ENCODE assay signal across 28 cellular contexts in genomic region chr17:58308985-58309917, GRCh38. TPM values are rescaled to one million over a fixed set of nuclear protein-coding genes. Genes with fewer than 3 reads are reported as not detected.
DNase-seq lines count a peak whose midpoint lies in the region; ATAC-seq and TF ChIP-seq lines count a peak whose summit lies in the region.
"Had no signal": no experiment of that assay in that cellular context is flagged by ENCODE, and none has a peak within 500 bp of the region (broad histone marks: within the 10 kb centered on the region; RNA-seq: fewer than 3 reads in every experiment).

No MANE protein-coding gene starts in this region.

- no peaks in the 10 kb centered on the region for H3K27me3 ChIP-seq in lung (ENCODE audit: control insufficient read depth, insufficient read depth)
- H3K27me3 ChIP-seq: cardiac muscle cell, dorsolateral prefrontal cortex had no signal

- WGBS in lung, 2 donors: 73 to 81% methylated on average over 21 of the region's 21 CpGs

- H3K27ac ChIP-seq in lung (ENCODE audit: low read depth in 1 of 2, low read length in 1 of 2): no peak overlapping the region
- H3K27ac ChIP-seq in RWPE1: no peak overlapping the region
- H3K27ac ChIP-seq: cardiac muscle cell, psoas muscle, thoracic aorta had no signal

- ATAC-seq in left cardiac atrium (no peak), Right ventricle myocardium superior (ENCODE audit: poor library complexity) (no peak), lung (ENCODE audit: insufficient read depth, low FRiP score) (no peak), HG03565 (IDR thresholded peaks at IDR 0.05; ENCODE audit: unreplicated experiment) (no peak)
- ATAC-seq: psoas muscle; stimulated activated memory B cell treated with anti-CD40 and anti-IgM and Interleukin-4, amounts not matched to agents 10 μg/mL and 1 μg/mL and 100 μg/mL, for 72 hours; T-cell had no signal

- H3K4me1 ChIP-seq in lung (ENCODE audit: control insufficient read depth in 2 of 2, insufficient read depth in 2 of 2, low read length in 2 of 2): no peaks in the 10 kb centered on the region
- H3K4me1 ChIP-seq: psoas muscle had no signal

- no peaks in the 10 kb centered on the region for H3K9me3 ChIP-seq in lung (ENCODE audit: control insufficient read depth in 2 of 2, insufficient read depth in 1 of 2, low read length in 1 of 2)
- H3K9me3 ChIP-seq: psoas muscle, thoracic aorta had no signal

- intact Hi-C loops in left cardiac atrium (cut with DNase I): no loop called here
- intact Hi-C loops in Right ventricle myocardium superior (cut with DNase I): no loop called here

- CTCF ChIA-PET in RWPE1 (lab: Yijun Ruan, JAX): interaction anchor here (0.5 to 0.6 kb wide), 3 partner anchors 80 to 156 kb away, joined by 3 read pairs; no protein-coding TSS in a partner anchor

- no peak overlapping the region for H3K4me3 ChIP-seq in lung
- H3K4me3 ChIP-seq: cardiac muscle cell, dorsolateral prefrontal cortex, psoas muscle, thoracic aorta had no signal

- peak; percentile 2 for DNase-seq in left cardiac atrium
- DNase-seq in Right ventricle myocardium superior: no peak
- DNase-seq in activated CD8-positive, alpha-beta memory T cell treated with anti-CD3 and anti-CD28 coated beads, Interleukin-2, amount 50 U/mL, for 48 hours: peak; percentile 43
- peak; percentile 23 for DNase-seq in lung (ENCODE audit: low spot score)
- DNase-seq in NK-92 treated with Interleukin-12 subunit alpha and Interleukin-12 subunit beta, amount 100 ng/mL, for 24 hours (lab: John Stamatoyannopoulos, UW): no peak
- no peak for DNase-seq in GM19240 (ENCODE audit: insufficient read length, low spot score)
- no peak for DNase-seq in RWPE1 (ENCODE audit: low spot score)
- DNase-seq: activated CD4-positive, alpha-beta T cell treated with anti-CD3 and anti-CD28 coated beads for 4 hours; amygdala; CD4-positive, CD25-positive, alpha-beta regulatory T cell; HFFc6; left ventricle myocardium superior; MV-4-11; NCI-H187 treated with DMSO at 0.1 percent for 48 hours; NCI-H774; psoas muscle; SHP77 treated with DMSO at 0.1 percent for 48 hours; small intestine; stimulated activated CD4-positive, alpha-beta T cell treated with anti-CD3 and anti-CD28 coated beads, Interleukin-2, amount 100 ng/mL, for 24 hours had no signal

- no peaks in the 10 kb centered on the region for H3K36me3 ChIP-seq in lung (ENCODE audit: control insufficient read depth in 2 of 2, insufficient read depth in 2 of 2, low read length in 2 of 2)
- H3K36me3 ChIP-seq: cardiac muscle cell had no signal

- POLR2A ChIA-PET in RWPE1 (lab: Yijun Ruan, JAX; ENCODE audit: low non-redundant PET): no interaction called here

- TF ChIP-seq CTCF in lung (IDR thresholded peaks at IDR 0.05; ENCODE audit: control extremely low read depth, extremely low read depth) (no peak), RWPE1 (conservative IDR thresholded peaks at IDR 0.05; ENCODE audit: low read depth) (no peak)

RNA-seq across cellular contexts. Expression of gene TSPOAP1, which starts 19.3 kb away (rescaled TPM):
- 1 to 10 TPM; 8.8 to 9.0 TPM for total RNA-seq in left cardiac atrium
- total RNA-seq in Right ventricle myocardium superior: 13.6 TPM
- 10 to 100 TPM; 19.3 to 23.5 TPM for total RNA-seq in lung
- polyA plus RNA-seq in lung: 10 to 100 TPM in 1 of 2 donors, 1 to 10 TPM in 1; 7.0 to 17.1 TPM

RNA-seq across cellular contexts. Expression of gene MPO, which starts 28.5 kb away (rescaled TPM):
- under 1 TPM; 0.24 to 0.32 TPM for total RNA-seq in left cardiac atrium
- total RNA-seq in Right ventricle myocardium superior: 0.05 TPM
- 10 to 100 TPM in 1 of 2 donors, 1 to 10 TPM in 1; 2.5 to 62.0 TPM for total RNA-seq in lung
- polyA plus RNA-seq in lung: 10 to 100 TPM in 1 of 2 donors, under 1 TPM in 1; 0.79 to 10.8 TPM
- total RNA-seq: cardiac muscle cell; CD4-positive, CD25-positive, alpha-beta regulatory T cell; fibroblast of villous mesenchyme; HFFc6; OCI-LY7 had no signal
- polyA plus RNA-seq: cardiac muscle cell, neural cell had no signal

RNA-seq across cellular contexts. Expression of gene SUPT4H1, which starts 42.8 kb away (rescaled TPM):
- total RNA-seq in left cardiac atrium: 10 to 100 TPM; 49.4 to 60.6 TPM
- total RNA-seq in Right ventricle myocardium superior: 59.2 TPM
- 10 to 100 TPM; 54.6 to 59.2 TPM for total RNA-seq in lung
- 10 to 100 TPM; 75.5 to 97.5 TPM for polyA plus RNA-seq in lung

Comparison
In these comparisons a context has a peak if more than half of its experiments do, and no peak if none do; other contexts are left out.
1. DNase-seq: peak in left cardiac atrium (single experiment), activated CD8-positive, alpha-beta memory T cell treated with anti-CD3 and anti-CD28 coated beads, Interleukin-2, amount 50 U/mL, for 48 hours (single experiment) and lung (single experiment); none in Right ventricle myocardium superior (single experiment), NK-92 treated with Interleukin-12 subunit alpha and Interleukin-12 subunit beta, amount 100 ng/mL, for 24 hours (single experiment), GM19240 (single experiment) and RWPE1 (single experiment).